ENCODE assay signal across 8 cellular contexts in the genomic region with DNA sequence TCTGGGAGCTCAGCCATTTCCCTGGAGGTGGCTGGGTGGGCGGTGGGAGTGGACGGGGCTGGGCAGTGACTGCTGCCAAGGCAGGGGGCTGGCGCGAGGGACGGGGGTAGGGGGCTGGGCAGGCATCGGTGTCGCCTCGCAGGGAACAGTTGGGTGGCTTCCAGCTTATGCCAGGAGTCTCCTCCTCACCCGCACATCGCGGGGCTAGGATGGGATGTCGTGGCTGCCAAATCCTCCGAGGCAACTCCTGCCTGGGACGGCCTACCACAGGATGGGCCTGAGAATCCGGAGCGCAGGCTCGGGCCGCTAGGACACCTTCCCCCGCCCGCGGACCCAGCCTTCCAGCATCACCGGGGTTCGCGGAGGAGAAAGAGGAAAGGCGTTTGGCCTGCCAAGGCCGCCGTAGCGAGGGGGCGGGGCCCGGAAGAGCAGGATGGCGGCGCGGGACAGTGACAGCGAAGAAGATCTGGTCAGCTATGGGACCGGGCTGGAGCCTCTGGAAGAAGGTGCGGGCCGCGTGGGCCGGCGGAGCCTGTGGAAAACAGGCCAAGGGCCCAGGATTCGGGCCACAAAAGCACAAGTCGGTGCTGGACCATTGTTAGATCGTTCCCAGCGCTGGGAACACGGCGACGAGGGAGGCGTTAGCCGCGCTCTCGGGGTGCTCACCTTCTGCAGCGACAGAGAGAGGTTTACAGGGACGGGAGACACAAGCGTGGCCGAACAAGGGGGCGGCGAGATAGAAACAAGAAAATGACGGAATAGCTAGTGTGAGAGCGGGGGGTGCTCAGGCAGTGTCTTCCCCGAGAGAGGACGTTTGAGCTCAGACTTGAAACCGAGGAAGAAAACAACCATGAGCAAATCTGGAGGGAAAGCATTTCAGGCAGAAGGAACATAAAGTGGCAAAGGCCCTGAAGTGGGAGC. TPM values are rescaled to one million over a fixed set of nuclear protein-coding genes. Genes with fewer than 3 reads are reported as not detected.
DNase-seq lines count a peak whose midpoint lies in the region; ATAC-seq, FAIRE-seq and TF ChIP-seq lines count a peak whose summit lies in the region.

A gene with protein sequence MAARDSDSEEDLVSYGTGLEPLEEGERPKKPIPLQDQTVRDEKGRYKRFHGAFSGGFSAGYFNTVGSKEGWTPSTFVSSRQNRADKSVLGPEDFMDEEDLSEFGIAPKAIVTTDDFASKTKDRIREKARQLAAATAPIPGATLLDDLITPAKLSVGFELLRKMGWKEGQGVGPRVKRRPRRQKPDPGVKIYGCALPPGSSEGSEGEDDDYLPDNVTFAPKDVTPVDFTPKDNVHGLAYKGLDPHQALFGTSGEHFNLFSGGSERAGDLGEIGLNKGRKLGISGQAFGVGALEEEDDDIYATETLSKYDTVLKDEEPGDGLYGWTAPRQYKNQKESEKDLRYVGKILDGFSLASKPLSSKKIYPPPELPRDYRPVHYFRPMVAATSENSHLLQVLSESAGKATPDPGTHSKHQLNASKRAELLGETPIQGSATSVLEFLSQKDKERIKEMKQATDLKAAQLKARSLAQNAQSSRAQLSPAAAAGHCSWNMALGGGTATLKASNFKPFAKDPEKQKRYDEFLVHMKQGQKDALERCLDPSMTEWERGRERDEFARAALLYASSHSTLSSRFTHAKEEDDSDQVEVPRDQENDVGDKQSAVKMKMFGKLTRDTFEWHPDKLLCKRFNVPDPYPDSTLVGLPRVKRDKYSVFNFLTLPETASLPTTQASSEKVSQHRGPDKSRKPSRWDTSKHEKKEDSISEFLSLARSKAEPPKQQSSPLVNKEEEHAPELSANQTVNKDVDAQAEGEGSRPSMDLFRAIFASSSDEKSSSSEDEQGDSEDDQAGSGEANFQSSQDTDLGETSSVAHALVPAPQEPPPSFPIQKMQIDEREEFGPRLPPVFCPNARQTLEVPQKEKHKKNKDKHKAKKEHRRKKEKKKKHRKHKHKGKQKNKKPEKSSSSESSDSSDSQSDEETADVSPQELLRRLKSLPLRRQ (plus strand): TSS at position 421 of the 921 bp plus-strand sequence. CDS start 13 bp downstream, at position 434.

- intact Hi-C loops in A673 (cut with micrococcal nuclease; ENCODE audit: unreplicated experiment): no loop called here

- H3K9me3 ChIP-seq in A673 (ENCODE audit: low read depth, low read length, poor library complexity, severe bottlenecking): no peaks in the 10 kb centered on the region

- H3K27ac Mint-ChIP-seq in WTC11 (peak within 1 kb of the TSS; percentile 75), immature natural killer cell (peak within 1 kb of the TSS; percentile 91 to 95 (median 92))

- peaks cover 23% of the 10 kb centered on the region for H3K4me1 Mint-ChIP-seq in WTC11
- H3K4me1 Mint-ChIP-seq in immature natural killer cell: peaks cover 27% of the 10 kb centered on the region in 2 donors

- peak; percentile 78 for TF ChIP-seq POLR2A in GM18526 (IDR thresholded peaks at IDR 0.05; ENCODE audit: extremely low read depth, insufficient read length)

- peak; percentile 94 for DNase-seq in A673 (ENCODE audit: low spot score)
- peak; percentile 81 for DNase-seq in NCI-H2196 treated with DMSO at 0.1 percent for 48 hours (lab: John Stamatoyannopoulos, UW; ENCODE audit: unreplicated experiment)
- peak; percentile 95 for DNase-seq in WTC11 (ENCODE audit: low spot score)
- peak; percentile 63 for DNase-seq in bronchial epithelial cell (ENCODE audit: low read depth)
- DNase-seq in immature natural killer cell: peak; percentile 84 to 86 (median 84)
- peak; percentile 54 for DNase-seq in smooth muscle cell of the brain vasculature (ENCODE audit: low read depth, low spot score)

- H3K4me3 ChIP-seq in A673 (ENCODE audit: low read depth, low read length, poor library complexity, severe bottlenecking) (peak within 1 kb of the TSS; percentile 92), bronchial epithelial cell (ENCODE audit: low read depth, low read length) (peak within 1 kb of the TSS; percentile 85)

- CTCF ChIA-PET in A673 (lab: Charles Lee) (no interaction called here), WTC11 (lab: Charles Lee) (interaction anchor here (0.5 to 1.4 kb wide), 7 partner anchors 17 to 533 kb away, joined by 3 to 7 read pairs (median 4); no protein-coding TSS in a partner anchor)

- TF ChIP-seq CTCF in A673 (conservative IDR thresholded peaks at IDR 0.05; ENCODE audit: low read depth, low read length) (no peak), WTC11 (IDR thresholded peaks at IDR 0.05) (no peak), bronchial epithelial cell (IDR thresholded peaks at IDR 0.05; ENCODE audit: insufficient read depth, low read length, severe bottlenecking) (no peak)

- ATAC-seq in HG03097 (IDR thresholded peaks at IDR 0.05; ENCODE audit: low FRiP score, unreplicated experiment) (peak; percentile 86), WTC11 (peak; percentile 96)

- no peak for FAIRE-seq in bronchial epithelial cell (lab: Jason Lieb, UNC)

- H3K9me3 Mint-ChIP-seq in WTC11 (no peaks in the 10 kb centered on the region), immature natural killer cell (no peaks in the 10 kb centered on the region)

- H3K27me3 ChIP-seq in A673 (replicated peaks; ENCODE audit: insufficient read depth, low read depth, low read length, poor library complexity): no peaks in the 10 kb centered on the region
- no peaks in the 10 kb centered on the region for H3K27me3 ChIP-seq in bronchial epithelial cell (ENCODE audit: control insufficient read depth, insufficient read depth, low read length)

- H3K36me3 ChIP-seq in A673 (ENCODE audit: insufficient read depth, low read length, poor library complexity, severe bottlenecking): no peaks in the 10 kb centered on the region
- H3K36me3 ChIP-seq in bronchial epithelial cell (ENCODE audit: control insufficient read depth, insufficient read depth, low read length): no peaks in the 10 kb centered on the region

- BruUV-seq in A673 (replicated peaks; lab: Mats Ljungman, UMichigan): TSS peak; percentile 76

- H3K4me3 Mint-ChIP-seq in WTC11 (peak within 1 kb of the TSS; percentile 92), immature natural killer cell (peak within 1 kb of the TSS; percentile 94 to 99 (median 96))

- H3K27me3 Mint-ChIP-seq in WTC11 (ENCODE audit: low read depth) (no peaks in the 10 kb centered on the region), immature natural killer cell (ENCODE audit: low read depth in 3 of 3) (peaks cover 4 to 12% (median 6%) of the 10 kb centered on the region in 3 donors)

- peak within 1 kb of the TSS; percentile 84 for H3K27ac ChIP-seq in A673 (ENCODE audit: low read depth, low read length, poor library complexity, severe bottlenecking)

- H3K36me3 Mint-ChIP-seq in WTC11 (0 out of 2 replicates have a peak, but pooled peaks cover 2% of the 10 kb centered on the region), immature natural killer cell (no peaks in the 10 kb centered on the region)

- POLR2A ChIA-PET in A673 (lab: Charles Lee; ENCODE audit: low non-redundant PET) (no interaction called here), WTC11 (lab: Charles Lee) (no interaction called here)

- peaks cover 12% of the 10 kb centered on the region for H3K4me1 ChIP-seq in A673 (ENCODE audit: insufficient read depth, low read length, poor library complexity, severe bottlenecking)

TF ChIP-seq in WTC11, 78 proteins besides CTCF, POLR2A, EP300 and RAD21 (continues in another document):
- TF ChIP-seq ETV6 (CRISPR knock-in tag; IDR thresholded peaks at IDR 0.05) (peak; percentile 80), FOXK1 (CRISPR knock-in tag; IDR thresholded peaks at IDR 0.05) (peak; percentile 57; the same call in 1 of the 2 replicates), PRRX2 (CRISPR knock-in tag; IDR thresholded peaks at IDR 0.05) (no peak), TEAD1 (CRISPR knock-in tag; IDR thresholded peaks at IDR 0.05) (peak; percentile 30; the same call in 1 of the 2 replicates), ATF1 (CRISPR knock-in tag; IDR thresholded peaks at IDR 0.05) (no peak), SP1 (CRISPR knock-in tag; conservative IDR thresholded peaks at IDR 0.05) (peak; percentile 98)
- TF ChIP-seq, protein P1, sequence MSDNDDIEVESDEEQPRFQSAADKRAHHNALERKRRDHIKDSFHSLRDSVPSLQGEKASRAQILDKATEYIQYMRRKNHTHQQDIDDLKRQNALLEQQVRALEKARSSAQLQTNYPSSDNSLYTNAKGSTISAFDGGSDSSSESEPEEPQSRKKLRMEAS (CRISPR knock-in tag; IDR thresholded peaks at IDR 0.05): peak; percentile 70; the same call in 1 of the 2 replicates
- TF ChIP-seq, protein P2, sequence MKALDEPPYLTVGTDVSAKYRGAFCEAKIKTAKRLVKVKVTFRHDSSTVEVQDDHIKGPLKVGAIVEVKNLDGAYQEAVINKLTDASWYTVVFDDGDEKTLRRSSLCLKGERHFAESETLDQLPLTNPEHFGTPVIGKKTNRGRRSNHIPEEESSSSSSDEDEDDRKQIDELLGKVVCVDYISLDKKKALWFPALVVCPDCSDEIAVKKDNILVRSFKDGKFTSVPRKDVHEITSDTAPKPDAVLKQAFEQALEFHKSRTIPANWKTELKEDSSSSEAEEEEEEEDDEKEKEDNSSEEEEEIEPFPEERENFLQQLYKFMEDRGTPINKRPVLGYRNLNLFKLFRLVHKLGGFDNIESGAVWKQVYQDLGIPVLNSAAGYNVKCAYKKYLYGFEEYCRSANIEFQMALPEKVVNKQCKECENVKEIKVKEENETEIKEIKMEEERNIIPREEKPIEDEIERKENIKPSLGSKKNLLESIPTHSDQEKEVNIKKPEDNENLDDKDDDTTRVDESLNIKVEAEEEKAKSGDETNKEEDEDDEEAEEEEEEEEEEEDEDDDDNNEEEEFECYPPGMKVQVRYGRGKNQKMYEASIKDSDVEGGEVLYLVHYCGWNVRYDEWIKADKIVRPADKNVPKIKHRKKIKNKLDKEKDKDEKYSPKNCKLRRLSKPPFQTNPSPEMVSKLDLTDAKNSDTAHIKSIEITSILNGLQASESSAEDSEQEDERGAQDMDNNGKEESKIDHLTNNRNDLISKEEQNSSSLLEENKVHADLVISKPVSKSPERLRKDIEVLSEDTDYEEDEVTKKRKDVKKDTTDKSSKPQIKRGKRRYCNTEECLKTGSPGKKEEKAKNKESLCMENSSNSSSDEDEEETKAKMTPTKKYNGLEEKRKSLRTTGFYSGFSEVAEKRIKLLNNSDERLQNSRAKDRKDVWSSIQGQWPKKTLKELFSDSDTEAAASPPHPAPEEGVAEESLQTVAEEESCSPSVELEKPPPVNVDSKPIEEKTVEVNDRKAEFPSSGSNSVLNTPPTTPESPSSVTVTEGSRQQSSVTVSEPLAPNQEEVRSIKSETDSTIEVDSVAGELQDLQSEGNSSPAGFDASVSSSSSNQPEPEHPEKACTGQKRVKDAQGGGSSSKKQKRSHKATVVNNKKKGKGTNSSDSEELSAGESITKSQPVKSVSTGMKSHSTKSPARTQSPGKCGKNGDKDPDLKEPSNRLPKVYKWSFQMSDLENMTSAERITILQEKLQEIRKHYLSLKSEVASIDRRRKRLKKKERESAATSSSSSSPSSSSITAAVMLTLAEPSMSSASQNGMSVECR (CRISPR knock-in tag; IDR thresholded peaks at IDR 0.05; ENCODE audit: borderline replicate concordance): peak; percentile 35; the same call in 1 of the 2 replicates

RNA-seq across cellular contexts. Expression of the gene that starts here (rescaled TPM):
- total RNA-seq in A673 (2021) (12.4 and 16.6 TPM in 2 replicates), WTC11 (2021) (8.6 to 10.7 TPM (median 9.3 TPM) in 3 replicates), bronchial epithelial cell (6.3 and 8.2 TPM in 2 replicates)
- 1 to 10 TPM; 2.6 to 5.5 (median 3.7) TPM for polyA plus RNA-seq in immature natural killer cell

Comparison
In these comparisons a context has a peak if more than half of its experiments do, and no peak if none do; other contexts are left out.
1. Peak in every context shown above with its lines: DNase-seq, ATAC-seq, H3K4me3 ChIP-seq and H3K27ac ChIP-seq.